19 cellular contexts compared by ENCODE assay signal in the genomic region with DNA sequence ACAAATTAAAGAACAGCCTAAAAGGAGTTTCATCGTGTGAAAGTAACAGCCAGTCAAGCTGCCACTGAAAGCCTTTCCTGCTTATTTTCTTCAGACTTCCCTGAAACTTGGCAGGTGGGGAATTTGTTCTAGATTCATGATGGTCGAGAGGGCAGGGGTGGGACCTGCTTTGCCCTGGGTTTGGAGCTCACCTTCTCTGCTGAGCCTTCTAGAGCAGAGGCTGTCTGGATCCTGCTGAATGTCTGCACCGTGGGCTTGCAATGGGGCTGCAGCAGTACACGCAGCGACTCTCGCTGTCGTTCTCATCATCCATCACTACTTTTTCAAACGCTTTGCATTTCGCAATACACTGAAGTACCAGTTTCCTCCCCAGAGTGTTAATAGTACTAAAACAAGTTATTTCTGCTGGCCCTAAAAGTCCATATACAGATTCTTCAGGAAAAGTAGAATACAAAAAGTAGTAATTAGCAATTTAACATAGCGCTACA. TPM values are rescaled to one million over a fixed set of nuclear protein-coding genes. Genes with fewer than 3 reads are reported as not detected.
DNase-seq lines count a peak whose midpoint lies in the region; ATAC-seq and TF ChIP-seq lines count a peak whose summit lies in the region.
"Had no signal": no experiment of that assay in that cellular context is flagged by ENCODE, and none has a peak within 500 bp of the region (broad histone marks: within the 10 kb centered on the region; RNA-seq: fewer than 3 reads in every experiment).

No MANE protein-coding gene starts in this region.

- H3K27me3 Mint-ChIP-seq in IgD-negative memory B cell, result peaks cover 43% of the 10 kb centered on the region
- peaks cover 96% of the 10 kb centered on the region for H3K27me3 Mint-ChIP-seq in brain
- peaks cover 92% of the 10 kb centered on the region for H3K27me3 Mint-ChIP-seq in stimulated activated naive CD8-positive, alpha-beta T cell treated with anti-CD3 and anti-CD28 coated beads, Interleukin-15, amount 100 ng/mL, for 72 hours

- H3K4me3 ChIP-seq in thoracic aorta, result peak overlapping the region; percentile 81
- H3K4me3 ChIP-seq: BLaER1 had no signal

- H3K27ac ChIP-seq in layer of hippocampus (ENCODE audit: low read depth, low read length) (peak overlapping the region; percentile 64), thoracic aorta (peak overlapping the region; percentile 97 to 98)
- H3K27ac ChIP-seq: BLaER1, neutrophil had no signal

- TF ChIP-seq CTCF in brain (conservative IDR thresholded peaks at IDR 0.05) (no peak), thoracic aorta (IDR thresholded peaks at IDR 0.05) (no peak)

- no peaks in the 10 kb centered on the region for H3K9me3 ChIP-seq in thoracic aorta
- H3K9me3 ChIP-seq: neutrophil, testis had no signal

- peak overlapping the region in 1 of 3 donors; percentile 72 for H3K27ac Mint-ChIP-seq in IgD-negative memory B cell
- no peak overlapping the region for H3K27ac Mint-ChIP-seq in brain
- no peak overlapping the region for H3K27ac Mint-ChIP-seq in stimulated activated naive CD8-positive, alpha-beta T cell treated with anti-CD3 and anti-CD28 coated beads, Interleukin-15, amount 100 ng/mL, for 72 hours
- H3K27ac Mint-ChIP-seq: activated naive CD4-positive, alpha-beta T cell treated with anti-CD3 and anti-CD28 coated beads, Interleukin-2, amount 10 ng/mL, durations not matched to agents 7 days and 5 days; endodermal cell had no signal

- H3K36me3 Mint-ChIP-seq in IgD-negative memory B cell (peaks cover 11% of the 10 kb centered on the region), brain (peaks cover 19% of the 10 kb centered on the region)

- ATAC-seq in thoracic aorta (ENCODE audit: insufficient number of reproducible peaks, low FRiP score, low read depth) (no peak), GM19452 (IDR thresholded peaks at IDR 0.05; ENCODE audit: unreplicated experiment) (no peak)
- ATAC-seq in stimulated activated naive CD8-positive, alpha-beta T cell treated with anti-CD3 and anti-CD28 coated beads, Interleukin-15, amount 100 ng/mL, for 72 hours, result no peak
- ATAC-seq: PC-3 had no signal

- H3K4me1 Mint-ChIP-seq in IgD-negative memory B cell, result peaks cover 11 to 13% (median 11%) of the 10 kb centered on the region in 3 donors
- H3K4me1 Mint-ChIP-seq in brain, result peaks cover 18% of the 10 kb centered on the region
- H3K4me1 Mint-ChIP-seq in stimulated activated naive CD8-positive, alpha-beta T cell treated with anti-CD3 and anti-CD28 coated beads, Interleukin-15, amount 100 ng/mL, for 72 hours, result peaks cover 17% of the 10 kb centered on the region

- DNase-seq in thoracic aorta (ENCODE audit: low spot score), result no peak
- DNase-seq in NCI-H2196 treated with DMSO at 0.1 percent for 48 hours (lab: John Stamatoyannopoulos, UW; ENCODE audit: unreplicated experiment), result no peak
- DNase-seq in stimulated activated naive CD8-positive, alpha-beta T cell treated with anti-CD3 and anti-CD28 coated beads, Interleukin-15, amount 100 ng/mL, for 72 hours, result no peak
- DNase-seq: activated CD4-positive, alpha-beta T cell treated with anti-CD3 and anti-CD28 coated beads for 4 hours; activated CD8-positive, alpha-beta memory T cell treated with anti-CD3 and anti-CD28 coated beads, Interleukin-2, amount 50 U/mL, for 4 hours; activated naive CD4-positive, alpha-beta T cell treated with anti-CD3 and anti-CD28 coated beads, Interleukin-2, amount 10 ng/mL, durations not matched to agents 7 days and 5 days; DMS53; endodermal cell; NCI-H1048; NCI-H748 treated with DMSO at 0.1 percent for 48 hours; PC-3; stimulated activated CD4-positive, alpha-beta T cell treated with anti-CD3 and anti-CD28 coated beads, Interleukin-2, amount 100 ng/mL, for 48 hours; testis had no signal

- H3K4me1 ChIP-seq in thoracic aorta (ENCODE audit: control insufficient read depth in 1 of 2, low read depth in 2 of 2), result peaks cover 10 to 70% of the 10 kb centered on the region in 2 donors
- H3K4me1 ChIP-seq: BLaER1 had no signal

- no peaks in the 10 kb centered on the region for H3K9me3 Mint-ChIP-seq in IgD-negative memory B cell
- H3K9me3 Mint-ChIP-seq in brain, result peaks cover 0 to 23% (median 0%) of the 10 kb centered on the region in 5 experiments
- H3K9me3 Mint-ChIP-seq in stimulated activated naive CD8-positive, alpha-beta T cell treated with anti-CD3 and anti-CD28 coated beads, Interleukin-15, amount 100 ng/mL, for 72 hours, result no peaks in the 10 kb centered on the region
- H3K9me3 Mint-ChIP-seq: activated naive CD4-positive, alpha-beta T cell treated with anti-CD3 and anti-CD28 coated beads, Interleukin-2, amount 10 ng/mL, durations not matched to agents 7 days and 5 days; endodermal cell had no signal

- H3K36me3 ChIP-seq in thoracic aorta, result no peaks in the 10 kb centered on the region
- H3K36me3 ChIP-seq: neutrophil had no signal

- H3K4me3 Mint-ChIP-seq in IgD-negative memory B cell (peak overlapping the region in 3 of 4 donors; percentile 52 to 84 (median 81)), brain (peak overlapping the region in 3 of 5 experiments; percentile 38 to 68 (median 55))
- peak overlapping the region in 1 of 2 donors; percentile 8 for H3K4me3 Mint-ChIP-seq in stimulated activated naive CD8-positive, alpha-beta T cell treated with anti-CD3 and anti-CD28 coated beads, Interleukin-15, amount 100 ng/mL, for 72 hours

- peaks cover 15% of the 10 kb centered on the region for H3K27me3 ChIP-seq in layer of hippocampus (ENCODE audit: control insufficient read depth, insufficient read depth, low read length)
- no peaks in the 10 kb centered on the region for H3K27me3 ChIP-seq in thoracic aorta (replicated peaks; ENCODE audit: insufficient read depth)
- H3K27me3 ChIP-seq: testis had no signal

RNA-seq across cellular contexts. Expression of a gene that starts 16.3 kb away (rescaled TPM):
- not detected for polyA plus RNA-seq in IgD-negative memory B cell
- 7.9 TPM for polyA plus RNA-seq in brain (ENCODE audit: insufficient read depth, low read depth, low replicate concordance)
- total RNA-seq in thoracic aorta, result 100 to 1,000 TPM; 103 to 109 TPM
